Comparison of ENCODE assay signal across 33 cellular contexts in genomic region chr11:42473116-42473515, GRCh38.
"Had no signal": no experiment of that assay in that cellular context is flagged by ENCODE, and none has a peak within 500 bp of the region (broad histone marks: within the 10 kb centered on the region; RNA-seq: fewer than 3 reads in every experiment).

No MANE protein-coding gene starts in this region.

- H3K27ac Mint-ChIP-seq: activated CD4-positive, alpha-beta T cell treated with anti-CD3 and anti-CD28 coated beads, Interleukin-2, amount 10 ng/mL, durations not matched to agents 24 days and 14 days; activated CD8-positive, alpha-beta T cell treated with anti-CD3 and anti-CD28 coated beads for 36 hours; activated naive CD8-positive, alpha-beta T cell treated with anti-CD3 and anti-CD28 coated beads for 36 hours; activated T-cell treated with anti-CD3 and anti-CD28 coated beads, Interleukin-2, amount 50 U/mL, for 72 hours; activated T-helper 17 cell treated with anti-CD3 and anti-CD28 coated beads, Interleukin-2, amount 50 U/mL, for 72 hours had no signal

- H3K4me1 ChIP-seq: body of pancreas, breast epithelium had no signal

- H3K4me3 ChIP-seq: body of pancreas, breast epithelium, PC-9 had no signal

- H3K36me3 ChIP-seq: breast epithelium had no signal

- H2AFZ ChIP-seq: PC-9 had no signal

- H3K27ac ChIP-seq: body of pancreas, breast epithelium, PC-9, RWPE1 had no signal

- H3K36me3 Mint-ChIP-seq: activated naive CD8-positive, alpha-beta T cell treated with anti-CD3 and anti-CD28 coated beads for 36 hours had no signal

- H3K4me3 Mint-ChIP-seq: activated CD4-positive, alpha-beta T cell treated with anti-CD3 and anti-CD28 coated beads, Interleukin-2, amount 10 ng/mL, durations not matched to agents 24 days and 14 days; activated CD8-positive, alpha-beta T cell treated with anti-CD3 and anti-CD28 coated beads for 36 hours; activated naive CD8-positive, alpha-beta T cell treated with anti-CD3 and anti-CD28 coated beads for 36 hours; activated T-cell treated with anti-CD3 and anti-CD28 coated beads, Interleukin-2, amount 50 U/mL, for 72 hours; activated T-helper 17 cell treated with anti-CD3 and anti-CD28 coated beads, Interleukin-2, amount 50 U/mL, for 72 hours had no signal

- H3K4me2 ChIP-seq: PC-9 had no signal

- H3K27me3 Mint-ChIP-seq: activated CD4-positive, alpha-beta T cell treated with anti-CD3 and anti-CD28 coated beads, Interleukin-2, amount 10 ng/mL, durations not matched to agents 24 days and 14 days; activated CD8-positive, alpha-beta T cell treated with anti-CD3 and anti-CD28 coated beads for 36 hours; activated naive CD8-positive, alpha-beta T cell treated with anti-CD3 and anti-CD28 coated beads for 36 hours; activated T-helper 17 cell treated with anti-CD3 and anti-CD28 coated beads, Interleukin-2, amount 50 U/mL, for 72 hours had no signal

- DNase-seq: activated CD4-positive, alpha-beta T cell treated with anti-CD3 and anti-CD28 coated beads, Interleukin-2, amount 10 ng/mL, durations not matched to agents 24 days and 14 days; activated CD4-positive, alpha-beta T cell treated with anti-CD3 and anti-CD28 coated beads, Interleukin-2, amount 50 U/mL, for 4 hours; activated CD8-positive, alpha-beta T cell treated with anti-CD3 and anti-CD28 coated beads for 36 hours; activated effector memory CD4-positive, alpha-beta T cell treated with anti-CD3 and anti-CD28 coated beads, Interleukin-2, amount 50 U/mL, for 16 hours; activated naive CD4-positive, alpha-beta T cell; activated naive CD4-positive, alpha-beta T cell treated with anti-CD3 and anti-CD28 coated beads, Interleukin-2, amount 50 U/mL, for 16 hours; activated naive CD8-positive, alpha-beta T cell treated with anti-CD3 and anti-CD28 coated beads for 36 hours; activated T-cell treated with anti-CD3 and anti-CD28 coated beads, Interleukin-2, amount 50 U/mL, for 1 hour; activated T-cell treated with anti-CD3 and anti-CD28 coated beads, Interleukin-2, amount 50 U/mL, for 72 hours; amniotic stem cell; aorta; body of pancreas; Kasumi-1; KG1; MM.1S; MV-4-11; NCI-H1092; NCI-H1436 treated with DMSO at 0.1 percent for 48 hours; NCI-H1694 treated with DMSO at 0.1 percent for 48 hours; NCI-H2029; NCI-H2171 treated with DMSO at 0.1 percent for 48 hours; NCI-H2227 treated with DMSO at 0.1 percent for 48 hours; NCI-H446; NCI-H510A treated with DMSO at 0.1 percent for 48 hours; NCI-H526 treated with DMSO at 0.1 percent for 48 hours; NK-92 treated with Interleukin-12 subunit alpha and Interleukin-12 subunit beta, amount 100 ng/mL, for 24 hours; PC-9; SIG-M5; T1000 had no signal

- H3K27me3 ChIP-seq: body of pancreas, breast epithelium had no signal

- H3K4me1 Mint-ChIP-seq: activated CD4-positive, alpha-beta T cell treated with anti-CD3 and anti-CD28 coated beads, Interleukin-2, amount 10 ng/mL, durations not matched to agents 24 days and 14 days; activated naive CD8-positive, alpha-beta T cell treated with anti-CD3 and anti-CD28 coated beads for 36 hours; activated T-helper 17 cell treated with anti-CD3 and anti-CD28 coated beads, Interleukin-2, amount 50 U/mL, for 72 hours had no signal

- ATAC-seq: activated CD8-positive, alpha-beta T cell treated with anti-CD3 and anti-CD28 coated beads for 36 hours; activated T-cell treated with anti-CD3 and anti-CD28 coated beads, Interleukin-2, amount 50 U/mL, for 72 hours; activated T-helper 17 cell treated with anti-CD3 and anti-CD28 coated beads, Interleukin-2, amount 50 U/mL, for 72 hours; body of pancreas; Right ventricle myocardium inferior had no signal

- H3K9me3 ChIP-seq: body of pancreas, breast epithelium had no signal
